ENCODE assay signal across 12 cellular contexts in genomic region chr20:36167826-36168634, GRCh38. TPM values are rescaled to one million over a fixed set of nuclear protein-coding genes. Genes with fewer than 3 reads are reported as not detected.
A peak's percentile ranks its signal among the peaks of the same experiment; 100 is the strongest.
DNase-seq lines count a peak whose midpoint lies in the region; ATAC-seq and TF ChIP-seq lines count a peak whose summit lies in the region.
"Had no signal": no experiment of that assay in that cellular context is flagged by ENCODE, and none has a peak within 500 bp of the region (broad histone marks: within the 10 kb centered on the region; RNA-seq: fewer than 3 reads in every experiment).

No MANE protein-coding gene starts in this region.

- no peaks in the 10 kb centered on the region for H3K36me3 ChIP-seq in PC-9 (ENCODE audit: low read depth)
- H3K36me3 ChIP-seq in gastrocnemius medialis, result no peaks in the 10 kb centered on the region
- H3K36me3 ChIP-seq: esophagus muscularis mucosa had no signal

- CTCF ChIA-PET in PC-9 (lab: Charles Lee), result interaction anchor here (0.5 to 1.0 kb wide), 3 partner anchors 12 to 173 kb away, joined by 4 to 12 read pairs (median 4); no protein-coding TSS in a partner anchor

- in situ Hi-C loops in gastrocnemius medialis (cut with MboI; ENCODE audit: low sequenced_read_pairs in 4 of 4), result no loop called here

- H3K4me1 ChIP-seq in PC-9 (replicated peaks; ENCODE audit: insufficient read depth) (peaks cover 42% of the 10 kb centered on the region), gastrocnemius medialis (no peaks in the 10 kb centered on the region)

- intact Hi-C loops in Right ventricle myocardium inferior (cut with DNase I) (no loop called here), cardiac septum (cut with DNase I) (no loop called here), PC-9 (cut with micrococcal nuclease; ENCODE audit: unreplicated experiment) (no loop called here), gastrocnemius medialis (cut with DNase I; ENCODE audit: low total_unique reads) (no loop called here)

- H4K20me1 ChIP-seq in PC-9 (ENCODE audit: insufficient read depth), result no peaks in the 10 kb centered on the region; the same call in 1 of the 2 replicates

- H3K79me2 ChIP-seq in PC-9 (ENCODE audit: low read depth), result 0 out of 2 replicates have a peak, but pooled peaks cover 8% of the 10 kb centered on the region

- POLR2A ChIA-PET in PC-9 (lab: Charles Lee; ENCODE audit: unreplicated experiment), result interaction anchor here (0.7 kb wide), 1 partner anchor 425 kb away, joined by 3 read pairs; no protein-coding TSS in a partner anchor

- DNase-seq in Right ventricle myocardium inferior (ENCODE audit: missing footprints) (no peak), cardiac septum (ENCODE audit: low spot score) (no peak), PC-9 (peak; percentile 41 to 79), epithelial cell of esophagus (ENCODE audit: low read depth) (peak; percentile 49), gastrocnemius medialis (no peak), iPS-NIHi11 (ENCODE audit: low spot score) (no peak), middle frontal gyrus (ENCODE audit: extremely low spot score, low spot score) (no peak)
- no peak for DNase-seq in stimulated activated effector memory CD8-positive, alpha-beta T cell treated with anti-CD3 and anti-CD28 coated beads, Interleukin-12 subunit alpha, Interleukin-12 subunit beta, amount 100 ng/mL, for 72 hours (ENCODE audit: low spot score in 2 of 2)
- DNase-seq: left cardiac atrium, NCI-H1436 treated with DMSO at 0.1 percent for 48 hours had no signal

- no peak overlapping the region for H3K4me3 Mint-ChIP-seq in stimulated activated effector memory CD8-positive, alpha-beta T cell treated with anti-CD3 and anti-CD28 coated beads, Interleukin-12 subunit alpha, Interleukin-12 subunit beta, amount 100 ng/mL, for 72 hours
- H3K4me3 Mint-ChIP-seq: activated T-helper 1 cell treated with anti-CD3 and anti-CD28 coated beads, Interleukin-12 subunit alpha, Interleukin-12 subunit beta, Interleukin-2, Interleukin-4 antibody, amounts not matched to agents 30 ng/mL and 10 ng/mL and 1 ng/mL, durations not matched to agents 14 hours and 24 hours and 36 hours had no signal

- BruUV-seq in PC-9 (replicated peaks; lab: Mats Ljungman, UMichigan), result TSS peak; percentile 31

- TF ChIP-seq CTCF in PC-9 (conservative IDR thresholded peaks at IDR 0.05), result no peak
- TF ChIP-seq CTCF in epithelial cell of esophagus (IDR thresholded peaks at IDR 0.05; ENCODE audit: insufficient read depth, low read depth, low read length, missing control alignments), result no peak
- TF ChIP-seq CTCF in gastrocnemius medialis (IDR thresholded peaks at IDR 0.05 in 4 of 5, conservative IDR thresholded peaks at IDR 0.05 in 1 of 5), result no peak

- H3K27ac Mint-ChIP-seq in stimulated activated effector memory CD8-positive, alpha-beta T cell treated with anti-CD3 and anti-CD28 coated beads, Interleukin-12 subunit alpha, Interleukin-12 subunit beta, amount 100 ng/mL, for 72 hours, result no peak overlapping the region
- H3K27ac Mint-ChIP-seq: activated T-helper 1 cell treated with anti-CD3 and anti-CD28 coated beads, Interleukin-12 subunit alpha, Interleukin-12 subunit beta, Interleukin-2, Interleukin-4 antibody, amounts not matched to agents 30 ng/mL and 10 ng/mL and 1 ng/mL, durations not matched to agents 14 hours and 24 hours and 36 hours had no signal

- H3K4me2 ChIP-seq in PC-9, result peak overlapping the region; percentile 46

- H3K4me3 ChIP-seq in PC-9 (no peak overlapping the region), epithelial cell of esophagus (ENCODE audit: low read length) (no peak overlapping the region), gastrocnemius medialis (no peak overlapping the region)
- H3K4me3 ChIP-seq: esophagus muscularis mucosa had no signal

- no peak overlapping the region for H2AFZ ChIP-seq in PC-9

- peak; percentile 42 for ATAC-seq in Right ventricle myocardium inferior
- peak; percentile 59 to 68 for ATAC-seq in gastrocnemius medialis
- no peak for ATAC-seq in stimulated activated effector memory CD8-positive, alpha-beta T cell treated with anti-CD3 and anti-CD28 coated beads, Interleukin-12 subunit alpha, Interleukin-12 subunit beta, amount 100 ng/mL, for 72 hours

- H3K27me3 ChIP-seq in PC-9 (ENCODE audit: insufficient read depth, low read depth), result no peaks in the 10 kb centered on the region
- H3K27me3 ChIP-seq in gastrocnemius medialis, result no peaks in the 10 kb centered on the region
- H3K27me3 ChIP-seq: esophagus muscularis mucosa had no signal

- H3F3A ChIP-seq in PC-9 (ENCODE audit: insufficient read depth, low read depth), result peaks cover 20% of the 10 kb centered on the region; the same call in 1 of the 2 replicates

- no peaks in the 10 kb centered on the region for H3K4me1 Mint-ChIP-seq in stimulated activated effector memory CD8-positive, alpha-beta T cell treated with anti-CD3 and anti-CD28 coated beads, Interleukin-12 subunit alpha, Interleukin-12 subunit beta, amount 100 ng/mL, for 72 hours

- TF ChIP-seq POLR2A in gastrocnemius medialis (IDR thresholded peaks at IDR 0.05), result no peak

- H3K27ac ChIP-seq in PC-9 (peak overlapping the region; percentile 70), gastrocnemius medialis (peak overlapping the region in 3 of 4 donors; percentile 28 to 51 (median 36))
- H3K27ac ChIP-seq: esophagus muscularis mucosa had no signal

- no peaks in the 10 kb centered on the region for H3K9me3 Mint-ChIP-seq in stimulated activated effector memory CD8-positive, alpha-beta T cell treated with anti-CD3 and anti-CD28 coated beads, Interleukin-12 subunit alpha, Interleukin-12 subunit beta, amount 100 ng/mL, for 72 hours
- H3K9me3 Mint-ChIP-seq: activated T-helper 1 cell treated with anti-CD3 and anti-CD28 coated beads, Interleukin-12 subunit alpha, Interleukin-12 subunit beta, Interleukin-2, Interleukin-4 antibody, amounts not matched to agents 30 ng/mL and 10 ng/mL and 1 ng/mL, durations not matched to agents 14 hours and 24 hours and 36 hours had no signal

- peaks cover 5% of the 10 kb centered on the region for H3K36me3 Mint-ChIP-seq in stimulated activated effector memory CD8-positive, alpha-beta T cell treated with anti-CD3 and anti-CD28 coated beads, Interleukin-12 subunit alpha, Interleukin-12 subunit beta, amount 100 ng/mL, for 72 hours

- no peaks in the 10 kb centered on the region for H3K9me2 ChIP-seq in PC-9 (ENCODE audit: insufficient read depth)

- H3K9me3 ChIP-seq in PC-9 (ENCODE audit: insufficient read depth, low read depth) (no peaks in the 10 kb centered on the region), gastrocnemius medialis (no peaks in the 10 kb centered on the region)
- H3K9me3 ChIP-seq: esophagus muscularis mucosa had no signal

RNA-seq across cellular contexts. Expression of gene EPB41L1, which starts 13.5 kb away (rescaled TPM):
- 21.5 TPM for total RNA-seq in Right ventricle myocardium inferior
- total RNA-seq in cardiac septum, result 21.8 TPM
- total RNA-seq in PC-9 (2021), result 134 and 141 TPM in 2 replicates
- 10 to 100 TPM in 2 of 4 donors, 1 to 10 TPM in 2; 2.3 to 11.4 (median 7.4) TPM for total RNA-seq in gastrocnemius medialis

Comparison
In these comparisons a context has a peak if more than half of its experiments do, and no peak if none do; other contexts are left out.
1. DNase-seq: peak in PC-9 (2 of 2) and epithelial cell of esophagus (single experiment); none in Right ventricle myocardium inferior (single experiment), cardiac septum (single experiment), gastrocnemius medialis (0 of 2), iPS-NIHi11 (single experiment), middle frontal gyrus (single experiment) and stimulated activated effector memory CD8-positive, alpha-beta T cell treated with anti-CD3 and anti-CD28 coated beads, Interleukin-12 subunit alpha, Interleukin-12 subunit beta, amount 100 ng/mL, for 72 hours (0 of 2).